In genomic region chr12:91947459-91947858, GRCh38 we compare ENCODE assay signal across 12 cellular contexts.
A peak's percentile ranks its signal among the peaks of the same experiment; 100 is the strongest.
DNase-seq lines count a peak whose midpoint lies in the region; ATAC-seq lines count a peak whose summit lies in the region.
"Had no signal": no experiment of that assay in that cellular context is flagged by ENCODE, and none has a peak within 500 bp of the region (broad histone marks: within the 10 kb centered on the region; RNA-seq: fewer than 3 reads in every experiment).

No MANE protein-coding gene starts in this region.

- H3K27ac ChIP-seq in substantia nigra (ENCODE audit: low read depth, low read length, poor library complexity, severe bottlenecking), result no peak overlapping the region
- H3K27ac ChIP-seq: neutrophil, RWPE1 had no signal

- no peaks in the 10 kb centered on the region for H3K36me3 Mint-ChIP-seq in naive B cell

- ATAC-seq in GM18868 (IDR thresholded peaks at IDR 0.05; ENCODE audit: unreplicated experiment) (peak; percentile 99), GM21786 (IDR thresholded peaks at IDR 0.05; ENCODE audit: unreplicated experiment) (peak; percentile 70), HG03460 (IDR thresholded peaks at IDR 0.05; ENCODE audit: unreplicated experiment) (peak; percentile 52), naive B cell (ENCODE audit: low read depth in 2 of 2) (peak; percentile 83 to 93), GM21528 (IDR thresholded peaks at IDR 0.05; ENCODE audit: low FRiP score, unreplicated experiment) (no peak)

- peaks cover 14 to 26% (median 25%) of the 10 kb centered on the region in 3 donors for H3K27me3 Mint-ChIP-seq in naive B cell

- H3K27ac Mint-ChIP-seq in naive B cell, result peak overlapping the region in 3 of 6 donors; percentile 30 to 54 (median 47)

- H3K9me3 Mint-ChIP-seq in naive B cell, result no peaks in the 10 kb centered on the region

- H3K4me1 Mint-ChIP-seq in naive B cell, result peaks cover 12 to 19% (median 13%) of the 10 kb centered on the region in 3 donors

- DNase-seq in naive B cell (peak; percentile 48), DMS 273 (lab: John Stamatoyannopoulos, UW; ENCODE audit: unreplicated experiment) (no peak), substantia nigra (lab: John Stamatoyannopoulos, UW) (no peak), C1 segment of cervical spinal cord (lab: John Stamatoyannopoulos, UW) (no peak)
- DNase-seq: activated effector memory CD4-positive, alpha-beta T cell treated with anti-CD3 and anti-CD28 coated beads, Interleukin-2, amount 50 U/mL, for 16 hours; NCI-H1436 treated with DMSO at 0.1 percent for 48 hours had no signal

- H3K4me3 Mint-ChIP-seq in naive B cell, result no peak overlapping the region
